23 cellular contexts compared by ENCODE assay signal in the genomic region with DNA sequence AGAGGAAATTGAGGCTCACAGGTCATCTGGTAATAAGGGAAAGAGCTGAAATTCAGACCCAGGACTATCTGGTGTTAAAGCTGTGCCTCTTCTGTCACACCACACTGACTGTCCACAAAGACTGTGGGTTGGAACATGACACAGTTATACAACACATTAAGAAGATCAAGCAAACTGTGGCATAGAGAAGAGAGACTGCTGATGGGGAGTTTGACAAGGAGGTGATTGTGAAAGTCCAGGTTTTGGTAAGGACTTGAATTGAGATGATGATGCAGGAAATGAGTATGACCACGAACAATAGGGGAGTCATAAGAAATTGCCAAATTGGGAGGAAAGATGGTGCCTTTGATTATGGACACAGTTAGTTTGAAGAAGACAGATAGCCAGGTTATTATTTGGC.
A peak's percentile ranks its signal among the peaks of the same experiment; 100 is the strongest.
DNase-seq lines count a peak whose midpoint lies in the region; ATAC-seq and TF ChIP-seq lines count a peak whose summit lies in the region.
"Had no signal": no experiment of that assay in that cellular context is flagged by ENCODE, and none has a peak within 500 bp of the region (broad histone marks: within the 10 kb centered on the region; RNA-seq: fewer than 3 reads in every experiment).

No MANE protein-coding gene starts in this region.

- DNase-seq in Kasumi-1 (lab: John Stamatoyannopoulos, UW) = peak; percentile 50 to 64
- DNase-seq in OCI-M1 (lab: John Stamatoyannopoulos, UW) = peak; percentile 43
- DNase-seq in fibroblast of mammary gland (ENCODE audit: low read depth) = peak; percentile 10
- DNase-seq in stimulated activated effector memory CD8-positive, alpha-beta T cell treated with anti-CD3 and anti-CD28 coated beads, Interleukin-12 subunit alpha, Interleukin-12 subunit beta, amount 100 ng/mL, for 72 hours (ENCODE audit: low spot score in 2 of 2) = no peak
- DNase-seq in smooth muscle cell (lab: John Stamatoyannopoulos, UW; ENCODE audit: unreplicated experiment) = no peak
- DNase-seq: C1 segment of cervical spinal cord; CD4-positive, alpha-beta memory T cell; COR-L47; H7; Karpas-422; MG63; NCI-H2029; NCI-H446 treated with DMSO at 0.1 percent for 48 hours; NCI-H526; NCI-H82; NK-92 treated with Interleukin-12 subunit alpha and Interleukin-12 subunit beta, amount 100 ng/mL, for 24 hours; SHP77; SW 1271 had no signal

- no peaks in the 10 kb centered on the region for H3K4me1 ChIP-seq in smooth muscle cell (ENCODE audit: low read depth)

- no peaks in the 10 kb centered on the region for H3F3A ChIP-seq in smooth muscle cell (ENCODE audit: low read depth)

- no peaks in the 10 kb centered on the region for H3K36me3 ChIP-seq in smooth muscle cell (ENCODE audit: low read depth)
- H3K36me3 ChIP-seq: MG63 had no signal

- no peaks in the 10 kb centered on the region for H4K20me1 ChIP-seq in smooth muscle cell (ENCODE audit: low read depth)

- TF ChIP-seq CTCF in fibroblast of mammary gland (conservative IDR thresholded peaks at IDR 0.05; ENCODE audit: control insufficient read depth, insufficient read depth, low read depth, low read length) (no peak), smooth muscle cell (IDR thresholded peaks at IDR 0.05; ENCODE audit: borderline replicate concordance, insufficient read depth, poor library complexity, severe bottlenecking) (no peak)

- H3K4me3 Mint-ChIP-seq in stimulated activated effector memory CD8-positive, alpha-beta T cell treated with anti-CD3 and anti-CD28 coated beads, Interleukin-12 subunit alpha, Interleukin-12 subunit beta, amount 100 ng/mL, for 72 hours = no peak overlapping the region
- H3K4me3 Mint-ChIP-seq: CD4-positive, alpha-beta memory T cell had no signal

- H3K27me3 ChIP-seq in smooth muscle cell (ENCODE audit: low read depth) = no peaks in the 10 kb centered on the region
- H3K27me3 ChIP-seq: MG63 had no signal

- no peaks in the 10 kb centered on the region for H3K9me3 ChIP-seq in smooth muscle cell (replicated peaks; ENCODE audit: low read depth)
- H3K9me3 ChIP-seq: MG63 had no signal

- 88% methylated on average over 1 of the region's 1 CpG for WGBS in smooth muscle cell (ENCODE audit: low lambda C conversion rate)

- ATAC-seq in stimulated activated effector memory CD8-positive, alpha-beta T cell treated with anti-CD3 and anti-CD28 coated beads, Interleukin-12 subunit alpha, Interleukin-12 subunit beta, amount 100 ng/mL, for 72 hours = peak; percentile 21
- ATAC-seq in GM21723 (IDR thresholded peaks at IDR 0.05; ENCODE audit: unreplicated experiment) (no peak), GM18517 (IDR thresholded peaks at IDR 0.05; ENCODE audit: unreplicated experiment) (no peak)
- ATAC-seq: Panc1 had no signal

- H3K4me1 Mint-ChIP-seq in stimulated activated effector memory CD8-positive, alpha-beta T cell treated with anti-CD3 and anti-CD28 coated beads, Interleukin-12 subunit alpha, Interleukin-12 subunit beta, amount 100 ng/mL, for 72 hours = no peaks in the 10 kb centered on the region
- H3K4me1 Mint-ChIP-seq: CD4-positive, alpha-beta memory T cell had no signal

- no peaks in the 10 kb centered on the region for H3K79me2 ChIP-seq in smooth muscle cell (ENCODE audit: low read depth)

- no peak overlapping the region for H2AFZ ChIP-seq in smooth muscle cell (ENCODE audit: low read depth)

- H3K36me3 Mint-ChIP-seq in stimulated activated effector memory CD8-positive, alpha-beta T cell treated with anti-CD3 and anti-CD28 coated beads, Interleukin-12 subunit alpha, Interleukin-12 subunit beta, amount 100 ng/mL, for 72 hours = no peaks in the 10 kb centered on the region
- H3K36me3 Mint-ChIP-seq: CD4-positive, alpha-beta memory T cell had no signal

- no peaks in the 10 kb centered on the region for H3K9me3 Mint-ChIP-seq in stimulated activated effector memory CD8-positive, alpha-beta T cell treated with anti-CD3 and anti-CD28 coated beads, Interleukin-12 subunit alpha, Interleukin-12 subunit beta, amount 100 ng/mL, for 72 hours

- no peak overlapping the region for H3K4me2 ChIP-seq in smooth muscle cell

- no peak overlapping the region for H3K27ac ChIP-seq in smooth muscle cell (ENCODE audit: low read depth)
- H3K27ac ChIP-seq: HL-60, RWPE1 had no signal

- no peak overlapping the region for H3K9ac ChIP-seq in smooth muscle cell (ENCODE audit: low read depth)

- H3K4me3 ChIP-seq in fibroblast of mammary gland (ENCODE audit: control insufficient read depth, low read depth, low read length) (no peak overlapping the region), smooth muscle cell (no peak overlapping the region)
- H3K4me3 ChIP-seq: MG63 had no signal

- no peak overlapping the region for H3K27ac Mint-ChIP-seq in stimulated activated effector memory CD8-positive, alpha-beta T cell treated with anti-CD3 and anti-CD28 coated beads, Interleukin-12 subunit alpha, Interleukin-12 subunit beta, amount 100 ng/mL, for 72 hours

Comparison
In these comparisons a context has a peak if more than half of its experiments do, and no peak if none do; other contexts are left out.
1. DNase-seq: peak in Kasumi-1 (2 of 2), OCI-M1 (single experiment) and fibroblast of mammary gland (single experiment); none in stimulated activated effector memory CD8-positive, alpha-beta T cell treated with anti-CD3 and anti-CD28 coated beads, Interleukin-12 subunit alpha, Interleukin-12 subunit beta, amount 100 ng/mL, for 72 hours (0 of 2) and smooth muscle cell (single experiment).